Comparison of ENCODE assay signal across 23 cellular contexts in the genomic region with DNA sequence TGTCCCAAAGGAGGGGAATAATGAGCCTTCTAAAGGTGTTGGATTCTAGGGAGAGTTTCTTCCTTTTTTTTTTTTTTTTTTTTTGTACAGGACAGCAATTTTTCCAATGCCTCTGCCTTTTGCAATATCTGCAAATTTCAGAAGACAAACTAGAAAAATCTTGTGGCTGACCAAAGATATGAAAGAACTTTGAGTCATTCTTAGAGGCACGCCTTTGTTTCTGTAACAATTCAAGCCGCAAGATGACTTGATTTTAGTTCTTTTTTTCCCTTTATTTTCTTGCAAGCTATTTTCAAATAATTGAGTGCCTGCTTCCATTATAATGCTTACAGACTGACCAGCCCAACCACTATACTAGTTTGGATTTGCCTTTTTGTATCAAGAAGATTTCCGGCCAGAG. TPM values are rescaled to one million over a fixed set of nuclear protein-coding genes. Genes with fewer than 3 reads are reported as not detected.
DNase-seq lines count a peak whose midpoint lies in the region; ATAC-seq, FAIRE-seq and TF ChIP-seq lines count a peak whose summit lies in the region.
"Had no signal": no experiment of that assay in that cellular context is flagged by ENCODE, and none has a peak within 500 bp of the region (broad histone marks: within the 10 kb centered on the region; RNA-seq: fewer than 3 reads in every experiment).

No MANE protein-coding gene starts in this region.

- FAIRE-seq in bronchial epithelial cell (lab: Jason Lieb, UNC) = no peak
- FAIRE-seq: colon, endometrium, GM18507 had no signal

- H3K9me3 Mint-ChIP-seq in activated CD4-positive, alpha-beta T cell treated with anti-CD3 and anti-CD28 coated beads, Interleukin-2, amount 10 ng/mL, durations not matched to agents 7 days and 5 days = no peaks in the 10 kb centered on the region
- H3K9me3 Mint-ChIP-seq: activated CD4-positive, alpha-beta memory T cell treated with anti-CD3 and anti-CD28 coated beads for 36 hours; stimulated activated naive CD8-positive, alpha-beta T cell treated with anti-CD3 and anti-CD28 coated beads, Interleukin-15, amount 100 ng/mL, for 72 hours had no signal

- no peak overlapping the region for H3K4me3 Mint-ChIP-seq in activated CD4-positive, alpha-beta T cell treated with anti-CD3 and anti-CD28 coated beads, Interleukin-2, amount 10 ng/mL, durations not matched to agents 7 days and 5 days
- H3K4me3 Mint-ChIP-seq: activated CD4-positive, alpha-beta memory T cell treated with anti-CD3 and anti-CD28 coated beads for 36 hours; stimulated activated naive CD8-positive, alpha-beta T cell treated with anti-CD3 and anti-CD28 coated beads, Interleukin-15, amount 100 ng/mL, for 72 hours had no signal

- H3K4me1 ChIP-seq in KMS-11 (ENCODE audit: low read depth, poor library complexity, severe bottlenecking) = peaks cover 39% of the 10 kb centered on the region
- H3K4me1 ChIP-seq: gastrocnemius medialis, SJCRH30 had no signal

- POLR2A ChIA-PET in activated CD4-positive, alpha-beta T cell treated with anti-CD3 and anti-CD28 coated beads, Interleukin-2, amount 10 ng/mL, durations not matched to agents 7 days and 5 days (lab: Charles Lee) = no interaction called here

- TF ChIP-seq CTCF in KMS-11 (conservative IDR thresholded peaks at IDR 0.05; ENCODE audit: low read depth, low read length) = no peak
- no peak for TF ChIP-seq CTCF in bronchial epithelial cell (IDR thresholded peaks at IDR 0.05; ENCODE audit: insufficient read depth, low read length, severe bottlenecking)

- H3K4me3 ChIP-seq in KMS-11 (IDR thresholded peaks at IDR 0.05; ENCODE audit: insufficient read depth, low read depth, low read length) (no peak overlapping the region), bronchial epithelial cell (ENCODE audit: low read depth, low read length) (no peak overlapping the region)
- H3K4me3 ChIP-seq: gastrocnemius medialis, SJCRH30, skin epidermis had no signal

- ATAC-seq in GM18873 (IDR thresholded peaks at IDR 0.05; ENCODE audit: low FRiP score, unreplicated experiment) = no peak
- ATAC-seq: gastrocnemius medialis; stimulated activated naive CD8-positive, alpha-beta T cell treated with anti-CD3 and anti-CD28 coated beads, Interleukin-15, amount 100 ng/mL, for 72 hours had no signal

- peak; percentile 27 for DNase-seq in AG08396 (ENCODE audit: low spot score)
- DNase-seq in bronchial epithelial cell (ENCODE audit: low read depth) = peak; percentile 8
- DNase-seq in myocyte (ENCODE audit: low read depth) = peak; percentile 40
- no peak for DNase-seq in anterior cingulate cortex (lab: John Stamatoyannopoulos, UW)
- DNase-seq in activated CD4-positive, alpha-beta T cell treated with anti-CD3 and anti-CD28 coated beads, Interleukin-2, amount 10 ng/mL, durations not matched to agents 7 days and 5 days = no peak
- DNase-seq in activated CD8-positive, alpha-beta memory T cell treated with anti-CD3 and anti-CD28 coated beads, Interleukin-2, amount 50 U/mL, for 48 hours = no peak
- DNase-seq: activated CD4-positive, alpha-beta memory T cell treated with anti-CD3 and anti-CD28 coated beads for 36 hours; DMS79; gastrocnemius medialis; Kasumi-1; NCI-H1417; NCI-H748 treated with DMSO at 0.1 percent for 48 hours; nephron progenitor cell; stimulated activated CD4-positive, alpha-beta T cell treated with anti-CD3 and anti-CD28 coated beads, Interleukin-2, amount 100 ng/mL, for 48 hours; stimulated activated naive CD8-positive, alpha-beta T cell treated with anti-CD3 and anti-CD28 coated beads, Interleukin-15, amount 100 ng/mL, for 72 hours had no signal

- H3K79me2 ChIP-seq in KMS-11 (ENCODE audit: insufficient read depth, low read depth) = no peaks in the 10 kb centered on the region

- CTCF ChIA-PET in activated CD4-positive, alpha-beta T cell treated with anti-CD3 and anti-CD28 coated beads, Interleukin-2, amount 10 ng/mL, durations not matched to agents 7 days and 5 days (lab: Charles Lee) = no interaction called here

- peaks cover 9% of the 10 kb centered on the region for H3K27me3 Mint-ChIP-seq in activated CD4-positive, alpha-beta T cell treated with anti-CD3 and anti-CD28 coated beads, Interleukin-2, amount 10 ng/mL, durations not matched to agents 7 days and 5 days
- H3K27me3 Mint-ChIP-seq: stimulated activated naive CD8-positive, alpha-beta T cell treated with anti-CD3 and anti-CD28 coated beads, Interleukin-15, amount 100 ng/mL, for 72 hours had no signal

- H3K9ac ChIP-seq in KMS-11 = peak overlapping the region; percentile 44; the same call in 1 of the 2 replicates

- H3K27me3 ChIP-seq in KMS-11 (ENCODE audit: insufficient read depth, low read depth) (no peaks in the 10 kb centered on the region), bronchial epithelial cell (ENCODE audit: control insufficient read depth, insufficient read depth, low read length) (no peaks in the 10 kb centered on the region)
- H3K27me3 ChIP-seq: gastrocnemius medialis, SJCRH30 had no signal

- no peaks in the 10 kb centered on the region for H4K20me1 ChIP-seq in KMS-11 (ENCODE audit: insufficient read depth)

- H3K36me3 Mint-ChIP-seq in activated CD4-positive, alpha-beta T cell treated with anti-CD3 and anti-CD28 coated beads, Interleukin-2, amount 10 ng/mL, durations not matched to agents 7 days and 5 days (ENCODE audit: low read depth) = no peaks in the 10 kb centered on the region
- H3K36me3 Mint-ChIP-seq: activated CD4-positive, alpha-beta memory T cell treated with anti-CD3 and anti-CD28 coated beads for 36 hours had no signal

- H3K36me3 ChIP-seq in KMS-11 (ENCODE audit: insufficient read depth) (no peaks in the 10 kb centered on the region), bronchial epithelial cell (ENCODE audit: control insufficient read depth, insufficient read depth, low read length) (no peaks in the 10 kb centered on the region)
- H3K36me3 ChIP-seq: gastrocnemius medialis, SJCRH30 had no signal

- no peaks in the 10 kb centered on the region for H3K4me1 Mint-ChIP-seq in activated CD4-positive, alpha-beta T cell treated with anti-CD3 and anti-CD28 coated beads, Interleukin-2, amount 10 ng/mL, durations not matched to agents 7 days and 5 days
- H3K4me1 Mint-ChIP-seq: stimulated activated naive CD8-positive, alpha-beta T cell treated with anti-CD3 and anti-CD28 coated beads, Interleukin-15, amount 100 ng/mL, for 72 hours had no signal

- no peak overlapping the region for H3K27ac Mint-ChIP-seq in activated CD4-positive, alpha-beta T cell treated with anti-CD3 and anti-CD28 coated beads, Interleukin-2, amount 10 ng/mL, durations not matched to agents 7 days and 5 days
- H3K27ac Mint-ChIP-seq: activated CD4-positive, alpha-beta memory T cell treated with anti-CD3 and anti-CD28 coated beads for 36 hours; stimulated activated naive CD8-positive, alpha-beta T cell treated with anti-CD3 and anti-CD28 coated beads, Interleukin-15, amount 100 ng/mL, for 72 hours had no signal

- H3K27ac ChIP-seq in KMS-11 = peak overlapping the region; percentile 90
- H3K27ac ChIP-seq: gastrocnemius medialis, SJCRH30, VCaP had no signal

- peak overlapping the region; percentile 52; the same call in 1 of the 2 replicates for H2AFZ ChIP-seq in KMS-11 (ENCODE audit: low read depth)

- H3K4me2 ChIP-seq in KMS-11 = peak overlapping the region; percentile 77

RNA-seq across cellular contexts. Expression of a gene that starts 47.6 kb away (rescaled TPM):
- 109 and 144 TPM in 2 replicates for total RNA-seq in bronchial epithelial cell
- total RNA-seq in myocyte = 85.3 and 115 TPM in 2 replicates
- polyA plus RNA-seq in myocyte (2012) = 148 TPM
- total RNA-seq in activated CD4-positive, alpha-beta T cell treated with anti-CD3 and anti-CD28 coated beads, Interleukin-2, amount 10 ng/mL, durations not matched to agents 7 days and 5 days = 100 to 1,000 TPM; 181 to 187 TPM

RNA-seq across cellular contexts. Expression of a gene that starts 56.2 kb away (rescaled TPM):
- total RNA-seq in bronchial epithelial cell (8.4 and 9.5 TPM in 2 replicates), myocyte (44.2 and 76.4 TPM in 2 replicates)
- 45.5 TPM for polyA plus RNA-seq in myocyte (2012)
- total RNA-seq in activated CD4-positive, alpha-beta T cell treated with anti-CD3 and anti-CD28 coated beads, Interleukin-2, amount 10 ng/mL, durations not matched to agents 7 days and 5 days = 10 to 100 TPM; 56.4 to 61.1 TPM

Comparison
In these comparisons a context has a peak if more than half of its experiments do, and no peak if none do; other contexts are left out.
1. DNase-seq: peak in AG08396 (single experiment), bronchial epithelial cell (single experiment) and myocyte (single experiment); none in anterior cingulate cortex (0 of 58), activated CD4-positive, alpha-beta T cell treated with anti-CD3 and anti-CD28 coated beads, Interleukin-2, amount 10 ng/mL, durations not matched to agents 7 days and 5 days (single experiment) and activated CD8-positive, alpha-beta memory T cell treated with anti-CD3 and anti-CD28 coated beads, Interleukin-2, amount 50 U/mL, for 48 hours (single experiment).